8 cellular contexts compared by ENCODE assay signal in the genomic region with DNA sequence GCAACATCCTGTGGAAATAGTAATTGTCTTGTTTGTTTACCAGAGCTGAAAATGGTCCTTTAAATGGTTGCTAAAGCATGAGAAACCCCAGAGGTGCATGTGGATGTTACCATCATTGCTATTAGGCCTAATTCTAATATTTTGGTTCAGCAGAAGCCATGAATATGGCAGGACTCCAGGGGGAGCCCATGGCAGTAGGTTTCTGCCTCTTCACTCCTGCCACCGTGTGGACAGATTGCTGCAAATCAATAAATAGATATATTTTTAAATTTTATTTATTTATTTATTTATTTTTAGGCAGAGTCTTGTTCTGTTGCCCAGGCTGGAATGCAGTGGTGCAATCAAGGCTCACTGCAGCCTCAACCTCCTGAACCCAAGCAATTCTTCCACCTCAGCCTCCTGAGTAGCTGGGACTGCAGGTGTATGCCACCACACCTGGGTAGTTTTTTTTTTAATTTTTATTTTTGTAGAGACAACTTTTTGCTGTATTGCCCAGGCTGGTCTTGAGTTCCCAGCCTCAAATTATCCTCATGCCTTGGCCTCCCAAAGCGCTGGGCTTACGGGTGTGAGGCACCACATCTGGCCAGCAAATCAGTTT. TPM values are rescaled to one million over a fixed set of nuclear protein-coding genes. Genes with fewer than 3 reads are reported as not detected.
DNase-seq lines count a peak whose midpoint lies in the region; ATAC-seq and TF ChIP-seq lines count a peak whose summit lies in the region.

No MANE protein-coding gene starts in this region.

- DNase-seq in A673 (ENCODE audit: low spot score) (peak; percentile 85), GM12864 (ENCODE audit: low read depth) (peak; percentile 27), HUDEP-2 (lab: John Stamatoyannopoulos, UW; ENCODE audit: unreplicated experiment in 76 of 76) (peak in 65 of 76 experiments; percentile 1 to 72 (median 41)), PC-3 (peak; percentile 84), adrenal gland (peak; percentile 47 to 89 (median 73)), hepatocyte (ENCODE audit: low spot score) (peak; percentile 87), T1000 (lab: John Stamatoyannopoulos, UW) (no peak)
- peak; percentile 68 for DNase-seq in stimulated activated CD4-positive, alpha-beta T cell treated with anti-CD3 and anti-CD28 coated beads, Interleukin-15, amount 100 ng/mL, for 24 hours

- H3K36me3 ChIP-seq in A673 (ENCODE audit: insufficient read depth, low read length, poor library complexity, severe bottlenecking) (no peaks in the 10 kb centered on the region), PC-3 (ENCODE audit: low read depth, low read length) (no peaks in the 10 kb centered on the region), adrenal gland (replicated peaks in 1 of 2) (no peaks in the 10 kb centered on the region), hepatocyte (replicated peaks; ENCODE audit: insufficient read depth, low read depth) (no peaks in the 10 kb centered on the region)

- BruUV-seq in A673 (replicated peaks; lab: Mats Ljungman, UMichigan) (no TSS peak), PC-3 (replicated peaks; lab: Mats Ljungman, UMichigan) (no TSS peak)

- H3K27ac ChIP-seq in A673 (ENCODE audit: low read depth, low read length, poor library complexity, severe bottlenecking) (no peak overlapping the region), PC-3 (ENCODE audit: low read length) (no peak overlapping the region), adrenal gland (no peak overlapping the region), hepatocyte (no peak overlapping the region)

- H3K4me3 ChIP-seq in A673 (ENCODE audit: low read depth, low read length, poor library complexity, severe bottlenecking) (no peak overlapping the region), GM12864 (ENCODE audit: low read depth, low read length) (no peak overlapping the region), PC-3 (ENCODE audit: low read length) (no peak overlapping the region), adrenal gland (no peak overlapping the region), hepatocyte (no peak overlapping the region)

- H3K9me3 ChIP-seq in A673 (ENCODE audit: low read depth, low read length, poor library complexity, severe bottlenecking) (no peaks in the 10 kb centered on the region), PC-3 (ENCODE audit: low read length) (no peaks in the 10 kb centered on the region), adrenal gland (replicated peaks in 1 of 3) (no peaks in the 10 kb centered on the region), hepatocyte (ENCODE audit: low read depth) (no peaks in the 10 kb centered on the region)

- intact Hi-C loops in A673 (cut with micrococcal nuclease; ENCODE audit: unreplicated experiment) (loop anchor here (2.0 to 5.0 kb wide), 3 partner anchors 147 to 470 kb away; no protein-coding TSS in a partner anchor), PC-3 (cut with micrococcal nuclease) (loop anchor here (1.0 to 10.0 kb wide), 4 partner anchors 147 to 697 kb away; no protein-coding TSS in a partner anchor), adrenal gland (cut with DNase I) (loop anchor here (10.0 kb wide), 1 partner anchor 147 kb away; no protein-coding TSS in a partner anchor)

- H3K79me2 ChIP-seq in PC-3 (ENCODE audit: low read length) (no peaks in the 10 kb centered on the region), hepatocyte (no peaks in the 10 kb centered on the region)

- 45 to 67% (median 50%) methylated on average over 3 of the region's 3 CpGs for WGBS in adrenal gland, 4 donors
- 48% methylated on average over 3 of the region's 3 CpGs for whole genome bisulfite sequencing in hepatocyte (ENCODE audit: low lambda C conversion rate, missing lambda C conversion rate)

- no peaks in the 10 kb centered on the region for H3F3A ChIP-seq in PC-3 (ENCODE audit: low read length, unreplicated experiment)

- H3K4me2 ChIP-seq in PC-3 (ENCODE audit: low read length): no peak overlapping the region
- H3K4me2 ChIP-seq in hepatocyte: no peak overlapping the region

- no peak overlapping the region for H3K9ac ChIP-seq in PC-3 (ENCODE audit: low read length)

- H4K20me1 ChIP-seq in PC-3 (ENCODE audit: low read length) (no peaks in the 10 kb centered on the region), hepatocyte (ENCODE audit: insufficient read depth, poor library complexity, severe bottlenecking) (no peaks in the 10 kb centered on the region)

- POLR2A ChIA-PET in A673 (lab: Charles Lee; ENCODE audit: low non-redundant PET) (interaction anchor here (0.7 kb wide), 1 partner anchor 151 kb away, joined by 7 read pairs; no protein-coding TSS in a partner anchor), PC-3 (lab: Charles Lee; ENCODE audit: unreplicated experiment) (no interaction called here)

- TF ChIP-seq CTCF in A673 (conservative IDR thresholded peaks at IDR 0.05; ENCODE audit: low read depth, low read length) (peak; percentile 74), GM12864 (IDR thresholded peaks at IDR 0.05; ENCODE audit: low read depth, low read length, missing control alignments) (peak; percentile 64), PC-3 (conservative IDR thresholded peaks at IDR 0.05; ENCODE audit: low read depth, low read length) (peak; percentile 69), adrenal gland (IDR thresholded peaks at IDR 0.05) (peak; percentile 39 to 69 (median 58)), hepatocyte (IDR thresholded peaks at IDR 0.05; ENCODE audit: poor library complexity) (peak; percentile 90)

- TF ChIP-seq POLR2A in adrenal gland (IDR thresholded peaks at IDR 0.05): no peak

- no peak overlapping the region for H2AFZ ChIP-seq in PC-3 (ENCODE audit: low read length)
- no peak overlapping the region for H2AFZ ChIP-seq in hepatocyte

- H3K9me2 ChIP-seq in PC-3 (replicated peaks; ENCODE audit: low read length) (no peaks in the 10 kb centered on the region), hepatocyte (replicated peaks; ENCODE audit: insufficient read depth) (no peaks in the 10 kb centered on the region)

- ATAC-seq in PC-3: peak; percentile 46

- CTCF ChIA-PET in A673 (lab: Charles Lee): interaction anchor here (0.7 to 1.7 kb wide), 3 partner anchors 151 to 308 kb away, joined by 3 to 5 read pairs (median 4); no protein-coding TSS in a partner anchor
- CTCF ChIA-PET in PC-3 (lab: Charles Lee): interaction anchor here (0.7 to 1.1 kb wide), 3 partner anchors 171 to 579 kb away, joined by 3 to 4 read pairs (median 4); no protein-coding TSS in a partner anchor

- H3K27me3 ChIP-seq in A673 (replicated peaks; ENCODE audit: insufficient read depth, low read depth, low read length, poor library complexity) (no peaks in the 10 kb centered on the region), PC-3 (ENCODE audit: low read length) (no peaks in the 10 kb centered on the region), adrenal gland (no peaks in the 10 kb centered on the region), hepatocyte (no peaks in the 10 kb centered on the region)

- H3K4me1 ChIP-seq in A673 (ENCODE audit: insufficient read depth, low read length, poor library complexity, severe bottlenecking) (no peaks in the 10 kb centered on the region), PC-3 (ENCODE audit: insufficient read depth, low read length) (no peaks in the 10 kb centered on the region), adrenal gland (replicated peaks in 1 of 2) (no peaks in the 10 kb centered on the region), hepatocyte (ENCODE audit: insufficient read depth) (no peaks in the 10 kb centered on the region)

RNA-seq across cellular contexts. Expression of a gene that starts 54.9 kb away (rescaled TPM):
- not detected in 2 replicates for total RNA-seq in A673 (2021)
- 0.44 and 1.9 TPM in 2 replicates for total RNA-seq in PC-3 (2014; rRNA removed)
- under 1 TPM in 2 of 8 donors, not detected in 6; 0.14 to 0.37 TPM for total RNA-seq in adrenal gland
- polyA plus RNA-seq in adrenal gland: under 1 TPM in 2 of 3 donors, not detected in 1; 0.10 to 0.32 TPM
- 5.8 and 6.0 TPM in 2 replicates for total RNA-seq in hepatocyte
- 5.9 and 7.3 TPM in 2 replicates for polyA plus RNA-seq in hepatocyte
